11 cellular contexts compared by ENCODE assay signal in genomic region chr1:234996245-234996757, GRCh38.
A peak's percentile ranks its signal among the peaks of the same experiment; 100 is the strongest.
DNase-seq lines count a peak whose midpoint lies in the region; ATAC-seq and TF ChIP-seq lines count a peak whose summit lies in the region.
"Had no signal": no experiment of that assay in that cellular context is flagged by ENCODE, and none has a peak within 500 bp of the region (broad histone marks: within the 10 kb centered on the region; RNA-seq: fewer than 3 reads in every experiment).

No MANE protein-coding gene starts in this region.

- no peaks in the 10 kb centered on the region for H3K79me2 ChIP-seq in mammary epithelial cell (ENCODE audit: insufficient read depth, low read length)

- H2BK120ac ChIP-seq in IMR-90 (ENCODE audit: low read depth, low read length) = peak overlapping the region; percentile 26; the same call in 1 of the 2 replicates

- dilution Hi-C loops in IMR-90 (cut with HindIII; ENCODE audit: low sequenced_read_pairs, unreplicated experiment) (no loop called here), mammary epithelial cell (cut with HindIII; ENCODE audit: low sequenced_read_pairs) (no loop called here)

- H3K9me3 ChIP-seq in IMR-90 (ENCODE audit: control insufficient read depth, insufficient read depth, low read length) (no peaks in the 10 kb centered on the region), mammary epithelial cell (replicated peaks; ENCODE audit: insufficient read depth, low read length) (no peaks in the 10 kb centered on the region), subcutaneous abdominal adipose tissue (ENCODE audit: control insufficient read depth in 5 of 5, low read length in 5 of 5) (no peaks in the 10 kb centered on the region), left lung (no peaks in the 10 kb centered on the region)

- BruUV-seq in IMR-90 (replicated peaks; lab: Mats Ljungman, UMichigan) (no TSS peak), mammary epithelial cell (replicated peaks; lab: Mats Ljungman, UMichigan) (no TSS peak)

- no peak overlapping the region for H3K18ac ChIP-seq in IMR-90 (ENCODE audit: low read depth, low read length)

- no peak overlapping the region for H3K4me2 ChIP-seq in IMR-90 (ENCODE audit: low read depth, low read length)
- H3K4me2 ChIP-seq in mammary epithelial cell (ENCODE audit: insufficient read depth, low read depth, low read length) = no peak overlapping the region

- H3K27ac ChIP-seq in IMR-90 (ENCODE audit: insufficient read depth, low read length) (no peak overlapping the region), mammary epithelial cell (ENCODE audit: insufficient read depth, low read depth, low read length) (peak overlapping the region; percentile 91), subcutaneous abdominal adipose tissue (ENCODE audit: low read depth, low read length) (peak overlapping the region; percentile 88), left lung (peak overlapping the region in 1 of 2 donors; percentile 74)

- H2BK15ac ChIP-seq in IMR-90 (ENCODE audit: low read depth, low read length) = no peak overlapping the region

- H3K4me3 ChIP-seq in IMR-90 (ENCODE audit: insufficient read depth, low read depth, low read length) = no peak overlapping the region
- no peak overlapping the region for H3K4me3 ChIP-seq in mammary epithelial cell (replicated peaks in 1 of 3; ENCODE audit: insufficient read depth in 1 of 3, low read depth in 2 of 3, low read length in 3 of 3)
- H3K4me3 ChIP-seq in subcutaneous abdominal adipose tissue (ENCODE audit: low read depth in 1 of 5, low read length in 5 of 5) = no peak overlapping the region
- no peak overlapping the region for H3K4me3 ChIP-seq in left lung

- H4K8ac ChIP-seq in IMR-90 (ENCODE audit: low read depth in 2 of 2, low read length in 2 of 2) = no peak overlapping the region

- no peak for TF ChIP-seq POLR2A in IMR-90 (IDR thresholded peaks at IDR 0.05; ENCODE audit: low read depth, low read length)

- no peak overlapping the region for H4K5ac ChIP-seq in IMR-90 (ENCODE audit: low read depth, low read length)

- peaks cover 0 to 9% of the 10 kb centered on the region in 2 experiments; a peak in 2 of 4 replicates for H3K79me1 ChIP-seq in IMR-90 (ENCODE audit: low read depth in 1 of 2, low read length in 2 of 2)

- no peak overlapping the region for H3K23ac ChIP-seq in IMR-90 (ENCODE audit: low read depth, low read length)

- H2BK20ac ChIP-seq in IMR-90 (ENCODE audit: low read depth, low read length) = no peak overlapping the region

- H2AK9ac ChIP-seq in IMR-90 (replicated peaks; ENCODE audit: low read depth, low read length, poor library complexity) = no peak overlapping the region

- TF ChIP-seq RAD21 in IMR-90 (IDR thresholded peaks at IDR 0.05; ENCODE audit: low read length) = no peak

- H4K20me1 ChIP-seq in IMR-90 (ENCODE audit: insufficient read depth, low read length) = no peaks in the 10 kb centered on the region
- no peaks in the 10 kb centered on the region for H4K20me1 ChIP-seq in mammary epithelial cell (ENCODE audit: insufficient read depth, low read length)

- H3K27me3 ChIP-seq in IMR-90 (ENCODE audit: control insufficient read depth, insufficient read depth, low read length) = no peaks in the 10 kb centered on the region
- no peaks in the 10 kb centered on the region for H3K27me3 ChIP-seq in mammary epithelial cell (ENCODE audit: insufficient read depth, low read length)
- H3K27me3 ChIP-seq in subcutaneous abdominal adipose tissue (ENCODE audit: control insufficient read depth in 5 of 5, insufficient read depth in 4 of 5, low read length in 5 of 5) = no peaks in the 10 kb centered on the region
- H3K27me3 ChIP-seq in left lung = no peaks in the 10 kb centered on the region

- H2AK5ac ChIP-seq in IMR-90 (ENCODE audit: low read depth, low read length) = peak overlapping the region; percentile 57; the same call in 1 of the 2 replicates

- POLR2A ChIA-PET in IMR-90 (lab: Charles Lee; ENCODE audit: unreplicated experiment) = interaction anchor here (1.5 kb wide), 1 partner anchor 385 kb away, joined by 7 read pairs; no protein-coding TSS in a partner anchor

- no peak for ATAC-seq in IMR-90 (ENCODE audit: low read depth)
- ATAC-seq in left colon = no peak
- ATAC-seq in left lung = no peak
- no peak for ATAC-seq in HG03135 (IDR thresholded peaks at IDR 0.05; ENCODE audit: unreplicated experiment)

- no peak overlapping the region for H3K56ac ChIP-seq in IMR-90 (ENCODE audit: extremely low read depth, insufficient read depth, low read length)

- WGBS in IMR-90 (ENCODE audit: extremely low coverage in 2 of 2, insufficient read length in 1 of 2), 2 experiments = no CpG with 5 or more reads among the region's 9 CpGs
- WGBS in mammary epithelial cell (ENCODE audit: low coverage, missing lambda C conversion rate) = 97% methylated on average over 9 of the region's 9 CpGs

- H3K14ac ChIP-seq in IMR-90 (replicated peaks; ENCODE audit: low read depth, low read length) = no peak overlapping the region

- peak overlapping the region; percentile 18 for H2BK5ac ChIP-seq in IMR-90 (ENCODE audit: low read depth, low read length, poor library complexity, severe bottlenecking)

- no peak overlapping the region for H3K9ac ChIP-seq in IMR-90 (ENCODE audit: low read depth, low read length)
- H3K9ac ChIP-seq in mammary epithelial cell (ENCODE audit: insufficient read depth, low read length) = peak overlapping the region; percentile 10
- H3K9ac ChIP-seq in subcutaneous abdominal adipose tissue (ENCODE audit: low read length in 5 of 5) = no peak overlapping the region

- H3K4me1 ChIP-seq in IMR-90 (ENCODE audit: control insufficient read depth, insufficient read depth, low read length) (peaks cover 14% of the 10 kb centered on the region), mammary epithelial cell (ENCODE audit: insufficient read depth, low read length) (peaks cover 27% of the 10 kb centered on the region), subcutaneous abdominal adipose tissue (ENCODE audit: control insufficient read depth in 5 of 5, insufficient read depth in 5 of 5, low read length in 5 of 5) (peaks cover 8 to 26% (median 24%) of the 10 kb centered on the region in 5 donors), left lung (peaks cover 18 to 40% of the 10 kb centered on the region in 2 donors)

- no peak overlapping the region for H4K91ac ChIP-seq in IMR-90 (ENCODE audit: insufficient read depth, low read depth, low read length)

- no peak overlapping the region for H2AFZ ChIP-seq in IMR-90 (replicated peaks; ENCODE audit: low read length, poor library complexity)
- H2AFZ ChIP-seq in mammary epithelial cell (ENCODE audit: low read depth, low read length) = no peak overlapping the region

- CTCF ChIA-PET in IMR-90 (lab: Yijun Ruan, JAX) = interaction anchor here (0.6 kb wide), 1 partner anchor 310 kb away, joined by 3 read pairs; no protein-coding TSS in a partner anchor
- CTCF ChIA-PET in mammary epithelial cell (lab: Charles Lee; ENCODE audit: low non-redundant PET) = no interaction called here

- no peak overlapping the region for H3K4ac ChIP-seq in IMR-90 (ENCODE audit: low read depth, low read length)

- in situ Hi-C loops in IMR-90 (cut with MboI; ENCODE audit: low sequenced_read_pairs) (no loop called here), mammary epithelial cell (cut with MboI; ENCODE audit: low sequenced_read_pairs in 2 of 2) (loop anchor here (5.0 to 10.0 kb wide), 5 partner anchors 76 to 502 kb away; partner anchors contain the start of gene IRF2BP2 (in 1 of the 2))

- H3K36me3 ChIP-seq in IMR-90 (ENCODE audit: control insufficient read depth, insufficient read depth, low read length) (no peaks in the 10 kb centered on the region), mammary epithelial cell (ENCODE audit: insufficient read depth, low read length) (no peaks in the 10 kb centered on the region), subcutaneous abdominal adipose tissue (ENCODE audit: control insufficient read depth in 5 of 5, insufficient read depth in 5 of 5, low read length in 5 of 5) (no peaks in the 10 kb centered on the region), left lung (no peaks in the 10 kb centered on the region)

- intact Hi-C loops in IMR-90 (cut with micrococcal nuclease) (no loop called here), mammary epithelial cell (cut with micrococcal nuclease) (loop anchor here (2.0 kb wide), 1 partner anchor 72 kb away; no protein-coding TSS in a partner anchor), left colon (cut with DNase I, micrococcal nuclease) (no loop called here), left lung (cut with DNase I) (no loop called here)

- TF ChIP-seq CTCF in IMR-90 (conservative IDR thresholded peaks at IDR 0.05; ENCODE audit: low read depth, low read length) (no peak), mammary epithelial cell (conservative IDR thresholded peaks at IDR 0.05 in 1 of 2, IDR thresholded peaks at IDR 0.05 in 1 of 2; ENCODE audit: extremely low read depth in 1 of 2, insufficient read depth in 1 of 2, low read depth in 1 of 2, low read length in 2 of 2) (no peak), left lung (IDR thresholded peaks at IDR 0.05) (no peak)

- H3K9me1 ChIP-seq in IMR-90 (ENCODE audit: insufficient read depth, low read length) = peaks cover 8% of the 10 kb centered on the region; the same call in 1 of the 2 replicates

- DNase-seq in IMR-90 = no peak
- DNase-seq in mammary epithelial cell = no peak
- peak; percentile 1 to 12 for DNase-seq in left colon
- no peak for DNase-seq in amygdala (lab: John Stamatoyannopoulos, UW)
- no peak for DNase-seq in left lung
- no peak for DNase-seq in activated naive CD4-positive, alpha-beta T cell treated with Interleukin-2 at 50 U/mL for 16 hours
- DNase-seq: NCI-H1092 treated with DMSO at 0.1 percent for 48 hours, NCI-H345, RPMI8226 had no signal

TF ChIP-seq in IMR-90, 13 proteins besides CTCF, POLR2A, EP300 and RAD21:
- no peak for TF ChIP-seq NFE2L2 (IDR thresholded peaks at IDR 0.05; ENCODE audit: low read depth, low read length)
- no peak for TF ChIP-seq RCOR1 (IDR thresholded peaks at IDR 0.05; ENCODE audit: insufficient replicate concordance, low read length)
- TF ChIP-seq USF2 (IDR thresholded peaks at IDR 0.05; ENCODE audit: low read depth, low read length) = no peak
- no peak for TF ChIP-seq RFX5 (IDR thresholded peaks at IDR 0.05; ENCODE audit: low read depth, low read length)
- TF ChIP-seq FOS (IDR thresholded peaks at IDR 0.05; ENCODE audit: low read depth, low read length) = no peak
- no peak for TF ChIP-seq BHLHE40 (IDR thresholded peaks at IDR 0.05; ENCODE audit: low read depth, low read length)
- TF ChIP-seq MAFK (IDR thresholded peaks at IDR 0.05; ENCODE audit: low read depth, low read length) = no peak
- TF ChIP-seq CHD1 (IDR thresholded peaks at IDR 0.05; ENCODE audit: low read depth, low read length) = no peak

Comparison
In these comparisons a context has a peak if more than half of its experiments do, and no peak if none do; other contexts are left out.
1. DNase-seq: peak in left colon (2 of 2); none in IMR-90 (single experiment), mammary epithelial cell (single experiment), amygdala (0 of 56), left lung (0 of 2) and activated naive CD4-positive, alpha-beta T cell treated with Interleukin-2 at 50 U/mL for 16 hours (single experiment).